ENCODE assay signal across 27 cellular contexts in the genomic region with DNA sequence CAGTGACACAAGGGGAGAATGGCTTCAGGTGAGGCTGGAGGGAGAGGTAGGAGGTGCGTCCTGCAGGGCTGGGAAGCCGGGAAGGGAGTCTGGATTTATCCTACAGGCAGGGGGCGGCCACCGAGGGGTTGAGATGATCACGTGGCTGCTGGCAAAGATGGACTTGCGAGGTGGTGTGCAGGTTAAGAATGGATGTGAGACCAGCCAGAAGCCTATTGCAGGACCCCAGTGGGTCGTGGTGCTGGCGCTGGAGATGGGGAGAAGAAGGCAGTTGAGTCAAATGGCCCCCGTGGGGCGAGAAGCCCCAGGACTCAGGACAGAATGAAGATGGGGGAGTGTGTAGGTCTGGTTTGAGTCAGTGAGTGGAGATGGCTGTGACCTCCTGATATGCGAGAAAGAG.
"Had no signal": no experiment of that assay in that cellular context is flagged by ENCODE, and none has a peak within 500 bp of the region (broad histone marks: within the 10 kb centered on the region; RNA-seq: fewer than 3 reads in every experiment).

No MANE protein-coding gene starts in this region.

- FAIRE-seq: colon, endometrium, frontal cortex had no signal

- H3K27ac Mint-ChIP-seq: activated CD4-positive, alpha-beta T cell treated with anti-CD3 and anti-CD28 coated beads, Interleukin-2, amount 10 ng/mL, durations not matched to agents 7 days and 5 days; activated CD8-positive, alpha-beta T cell treated with anti-CD3 and anti-CD28 coated beads for 36 hours; activated naive CD8-positive, alpha-beta T cell; activated T-helper 17 cell treated with anti-CD3 and anti-CD28 coated beads, Interleukin-2, amount 50 U/mL, for 72 hours; WTC11 had no signal

- H3K27me3 ChIP-seq: body of pancreas had no signal

- H3K4me1 Mint-ChIP-seq: activated CD4-positive, alpha-beta T cell treated with anti-CD3 and anti-CD28 coated beads, Interleukin-2, amount 10 ng/mL, durations not matched to agents 7 days and 5 days; activated T-helper 17 cell treated with anti-CD3 and anti-CD28 coated beads, Interleukin-2, amount 50 U/mL, for 72 hours had no signal

- H3K4me3 Mint-ChIP-seq: activated CD4-positive, alpha-beta T cell treated with anti-CD3 and anti-CD28 coated beads, Interleukin-2, amount 10 ng/mL, durations not matched to agents 7 days and 5 days; activated CD8-positive, alpha-beta T cell treated with anti-CD3 and anti-CD28 coated beads for 36 hours; activated naive CD8-positive, alpha-beta T cell; activated T-cell treated with anti-CD3 and anti-CD28 coated beads, Interleukin-2, amount 50 U/mL, for 4 hours; activated T-helper 17 cell treated with anti-CD3 and anti-CD28 coated beads, Interleukin-2, amount 50 U/mL, for 72 hours; WTC11 had no signal

- H3K9me3 Mint-ChIP-seq: activated CD4-positive, alpha-beta T cell treated with anti-CD3 and anti-CD28 coated beads, Interleukin-2, amount 10 ng/mL, durations not matched to agents 7 days and 5 days; activated CD8-positive, alpha-beta T cell treated with anti-CD3 and anti-CD28 coated beads for 36 hours; activated T-cell treated with anti-CD3 and anti-CD28 coated beads, Interleukin-2, amount 50 U/mL, for 4 hours; activated T-helper 17 cell treated with anti-CD3 and anti-CD28 coated beads, Interleukin-2, amount 50 U/mL, for 72 hours; WTC11 had no signal

- ATAC-seq: activated CD8-positive, alpha-beta T cell treated with anti-CD3 and anti-CD28 coated beads for 36 hours; activated T-cell treated with anti-CD3 and anti-CD28 coated beads, Interleukin-2, amount 50 U/mL, for 4 hours; activated T-helper 17 cell treated with anti-CD3 and anti-CD28 coated beads, Interleukin-2, amount 50 U/mL, for 72 hours; body of pancreas; esophagus mucosa; WTC11 had no signal

- H3K27ac ChIP-seq: body of pancreas had no signal

- H3K4me3 ChIP-seq: body of pancreas had no signal

- H3K9me3 ChIP-seq: body of pancreas had no signal

- DNase-seq: activated CD4-positive, alpha-beta T cell treated with anti-CD3 and anti-CD28 coated beads for 1 hour; activated CD4-positive, alpha-beta T cell treated with anti-CD3 and anti-CD28 coated beads for 4 hours; activated CD4-positive, alpha-beta T cell treated with anti-CD3 and anti-CD28 coated beads, Interleukin-2, amount 10 ng/mL, durations not matched to agents 7 days and 5 days; activated CD4-positive, alpha-beta T cell treated with anti-CD3 and anti-CD28 coated beads, Interleukin-2, amount 50 U/mL, for 48 hours; activated CD8-positive, alpha-beta memory T cell treated with anti-CD3 and anti-CD28 coated beads for 24 hours; activated CD8-positive, alpha-beta T cell treated with anti-CD3 and anti-CD28 coated beads for 36 hours; activated effector memory CD4-positive, alpha-beta T cell treated with Interleukin-2 at 50 U/mL for 16 hours; activated gamma-delta T cell treated with Interleukin-2 at 50 U/mL for 16 hours; activated naive CD4-positive, alpha-beta T cell treated with anti-CD3 and anti-CD28 coated beads, Interleukin-2, amount 50 U/mL, for 16 hours; activated naive CD4-positive, alpha-beta T cell treated with Interleukin-2 at 50 U/mL for 16 hours; activated T-cell treated with anti-CD3 and anti-CD28 coated beads, Interleukin-2, amount 50 U/mL, for 4 hours; amniotic stem cell; anterior cingulate cortex; body of pancreas; caudate nucleus; cortex of kidney; effector CD8-positive, alpha-beta T cell; foreskin fibroblast; head of caudate nucleus; T-helper 2 cell had no signal

- H3K36me3 Mint-ChIP-seq: activated naive CD8-positive, alpha-beta T cell; WTC11 had no signal
